In genomic region chr13:59991395-59991794, GRCh38 we compare ENCODE assay signal across 18 cellular contexts.
DNase-seq lines count a peak whose midpoint lies in the region; ATAC-seq, FAIRE-seq and TF ChIP-seq lines count a peak whose summit lies in the region.
"Had no signal": no experiment of that assay in that cellular context is flagged by ENCODE, and none has a peak within 500 bp of the region (broad histone marks: within the 10 kb centered on the region; RNA-seq: fewer than 3 reads in every experiment).

No MANE protein-coding gene starts in this region.

- H3K36me3 ChIP-seq in GM23338 (ENCODE audit: insufficient read depth) (no peaks in the 10 kb centered on the region), H1 (ENCODE audit: control insufficient read depth in 2 of 4, insufficient read depth in 4 of 4, low read length in 3 of 4) (peaks cover 0 to 2% (median 0%) of the 10 kb centered on the region in 4 experiments; a peak in 1 of 8 replicates)
- H3K36me3 ChIP-seq: BE2C had no signal

- H3K56ac ChIP-seq in H1 (replicated peaks; ENCODE audit: insufficient read length, low read depth, low read length), result no peak overlapping the region

- no peaks in the 10 kb centered on the region for H3K79me2 ChIP-seq in GM23338 (replicated peaks; ENCODE audit: insufficient read depth)
- H3K79me2 ChIP-seq in H1 (ENCODE audit: control insufficient read depth in 1 of 2, insufficient read depth in 2 of 2, low read length in 2 of 2), result no peaks in the 10 kb centered on the region

- peaks cover 20% of the 10 kb centered on the region; the same call in 1 of the 2 replicates for H3K4me1 ChIP-seq in GM23338 (ENCODE audit: insufficient read depth)
- no peaks in the 10 kb centered on the region for H3K4me1 ChIP-seq in H1 (replicated peaks in 1 of 4; ENCODE audit: control insufficient read depth in 3 of 4, insufficient read depth in 4 of 4, low read length in 3 of 4)
- H3K4me1 ChIP-seq: BE2C had no signal

- no peak for TF ChIP-seq RAD21 in H1 (IDR thresholded peaks at IDR 0.05 in 1 of 2, conservative IDR thresholded peaks at IDR 0.05 in 1 of 2; ENCODE audit: low read depth in 2 of 2, low read length in 2 of 2)

- H3K27me3 ChIP-seq in GM23338 (ENCODE audit: insufficient read depth) (no peaks in the 10 kb centered on the region), H1 (replicated peaks in 1 of 4; ENCODE audit: control insufficient read depth in 3 of 4, extremely low read depth in 1 of 4, insufficient read depth in 3 of 4, low read length in 3 of 4) (no peaks in the 10 kb centered on the region)
- H3K27me3 ChIP-seq: BE2C had no signal

- H3K27ac Mint-ChIP-seq in GM23338, result no peak overlapping the region; the same call in 1 of the 2 replicates
- H3K27ac Mint-ChIP-seq: CD4-positive, CD25-positive, alpha-beta regulatory T cell; CD8-positive, alpha-beta memory T cell had no signal

- no peaks in the 10 kb centered on the region for H3K23me2 ChIP-seq in H1 (ENCODE audit: low read depth, low read length)

- H2AK5ac ChIP-seq in H1 (ENCODE audit: low read depth, low read length), result no peak overlapping the region

- FAIRE-seq in H1 (lab: Jason Lieb, UNC), result peak; percentile 72
- FAIRE-seq: D721Med, H54 had no signal

- H3K27ac ChIP-seq in GM23338 (ENCODE audit: low read depth) (no peak overlapping the region; the same call in 1 of the 2 replicates), H1 (ENCODE audit: low read depth, low read length) (no peak overlapping the region)

- H3K27me3 Mint-ChIP-seq in GM23338 (ENCODE audit: insufficient read depth, low read depth, poor library complexity), result no peaks in the 10 kb centered on the region
- H3K27me3 Mint-ChIP-seq: CD4-positive, CD25-positive, alpha-beta regulatory T cell; CD8-positive, alpha-beta memory T cell had no signal

- no peak overlapping the region for H4K91ac ChIP-seq in H1 (replicated peaks; ENCODE audit: insufficient read length, low read length)

- H3K18ac ChIP-seq in H1 (ENCODE audit: extremely low read depth, low read length), result no peak overlapping the region

- TF ChIP-seq CTCF in GM23338 (conservative IDR thresholded peaks at IDR 0.05; ENCODE audit: low read depth in 2 of 2), result no peak
- no peak for TF ChIP-seq CTCF in H1 (IDR thresholded peaks at IDR 0.05; ENCODE audit: control extremely low read depth in 1 of 3, insufficient read depth in 1 of 3, low read depth in 1 of 3, low read length in 3 of 3)

- no peak overlapping the region for H2BK20ac ChIP-seq in H1 (ENCODE audit: low read length)

- H3K4me1 Mint-ChIP-seq in GM23338, result peaks cover 15% of the 10 kb centered on the region
- H3K4me1 Mint-ChIP-seq: CD4-positive, CD25-positive, alpha-beta regulatory T cell; CD8-positive, alpha-beta memory T cell had no signal

- H3K9me3 ChIP-seq in H1 (ENCODE audit: insufficient read depth in 2 of 2, low read depth in 1 of 2, low read length in 1 of 2), result no peaks in the 10 kb centered on the region
- H3K9me3 ChIP-seq: BE2C had no signal

- no peak for TF ChIP-seq EP300 in H1 (IDR thresholded peaks at IDR 0.05; ENCODE audit: borderline replicate concordance in 1 of 2, low read depth in 2 of 2, low read length in 2 of 2)

- WGBS in H1 (ENCODE audit: extremely low coverage in 1 of 2, insufficient coverage in 1 of 2, insufficient read length in 1 of 2, insufficient replicate concordance in 2 of 2, low coverage in 1 of 2, low lambda C conversion rate in 2 of 2, missing lambda C conversion rate in 1 of 2), 2 experiments, result 83% methylated on average over 2 of the region's 2 CpGs; no CpG with 5 or more reads in 1 of the 2 experiments

- H3K79me1 ChIP-seq in H1 (ENCODE audit: low read depth, low read length), result no peaks in the 10 kb centered on the region

- H3K23ac ChIP-seq in H1 (ENCODE audit: insufficient read length), result no peak overlapping the region

- no peak for TF ChIP-seq POLR2A in H1 (IDR thresholded peaks at IDR 0.05; ENCODE audit: control extremely low read depth in 1 of 2, low read depth in 2 of 2, low read length in 2 of 2)

- no peak overlapping the region for H2BK12ac ChIP-seq in H1 (ENCODE audit: low read depth, low read length)

- H3K4me3 ChIP-seq in GM23338 (no peak overlapping the region), H1 (ENCODE audit: extremely low read depth in 1 of 4, insufficient read depth in 2 of 4, low read depth in 3 of 4, low read length in 4 of 4) (no peak overlapping the region)

- no peak overlapping the region for H2BK120ac ChIP-seq in H1 (replicated peaks; ENCODE audit: low read depth, low read length)

- peaks cover 8% of the 10 kb centered on the region; the same call in 2 of the 3 replicates for H3K36me3 Mint-ChIP-seq in GM23338 (ENCODE audit: low read depth)
- H3K36me3 Mint-ChIP-seq: CD4-positive, CD25-positive, alpha-beta regulatory T cell; CD8-positive, alpha-beta memory T cell had no signal

- H3K9ac ChIP-seq in H1 (replicated peaks in 1 of 4; ENCODE audit: extremely low read depth in 1 of 4, low read depth in 3 of 4, low read length in 3 of 4), result no peak overlapping the region

- no peak overlapping the region for H3K14ac ChIP-seq in H1 (ENCODE audit: insufficient read length)

- H3K4me2 ChIP-seq in GM23338 (no peak overlapping the region), H1 (ENCODE audit: insufficient read depth in 1 of 2, low read depth in 2 of 2, low read length in 2 of 2) (no peak overlapping the region)

- peaks cover 4% of the 10 kb centered on the region; the same call in 2 of the 3 replicates for H3K9me3 Mint-ChIP-seq in GM23338

- no peak overlapping the region for H3K4ac ChIP-seq in H1 (replicated peaks; ENCODE audit: insufficient read length, low read depth, low read length)

- H3K9me2 ChIP-seq in GM23338 (ENCODE audit: insufficient read depth), result no peaks in the 10 kb centered on the region

- CTCF ChIA-PET in H1 (lab: Charles Lee; ENCODE audit: partially characterized antibody), result no interaction called here

- ATAC-seq in GM23338, result peak; percentile 67

- H3F3A ChIP-seq in GM23338 (replicated peaks; ENCODE audit: low read depth), result no peaks in the 10 kb centered on the region

- H2BK15ac ChIP-seq in H1 (ENCODE audit: low read length), result no peak overlapping the region

- DNase-seq in GM23338 (ENCODE audit: low spot score), result peak; percentile 26
- no peak for DNase-seq in H1 (ENCODE audit: low read depth in 1 of 2, low spot score in 2 of 2)
- DNase-seq in kidney tubule cell (ENCODE audit: low spot score), result peak; percentile 25
- DNase-seq in renal cortical epithelial cell (ENCODE audit: low read depth), result peak; percentile 7
- DNase-seq in NCI-H2196 treated with DMSO at 0.1 percent for 48 hours (lab: John Stamatoyannopoulos, UW; ENCODE audit: unreplicated experiment), result no peak
- no peak for DNase-seq in ecto neural progenitor cell (ENCODE audit: low spot score)
- DNase-seq in stimulated activated CD4-positive, alpha-beta T cell treated with anti-CD3 and anti-CD28 coated beads, Interleukin-4, amount 100 ng/mL, for 4 hours, result no peak
- DNase-seq: ACHN; BE2C; C1 segment of cervical spinal cord; CD4-positive, CD25-positive, alpha-beta regulatory T cell; CD8-positive, alpha-beta memory T cell; COR-L47; DMS79 treated with DMSO at 0.1 percent for 48 hours; GF-D8; HCEC 1CT had no signal

- H4K8ac ChIP-seq in H1 (ENCODE audit: extremely low read depth, insufficient read depth, low read length), result no peak overlapping the region

- H2BK5ac ChIP-seq in H1 (ENCODE audit: low read depth, low read length), result no peak overlapping the region

- POLR2A ChIA-PET in H1 (lab: Charles Lee; ENCODE audit: partially characterized antibody), result no interaction called here

- H2AFZ ChIP-seq in GM23338 (no peak overlapping the region), H1 (ENCODE audit: low read length) (no peak overlapping the region)

- H3K4me3 Mint-ChIP-seq in GM23338, result no peak overlapping the region
- H3K4me3 Mint-ChIP-seq: CD4-positive, CD25-positive, alpha-beta regulatory T cell; CD8-positive, alpha-beta memory T cell had no signal

- H4K5ac ChIP-seq in H1 (ENCODE audit: insufficient read length, low read depth, low read length), result no peak overlapping the region

- H4K20me1 ChIP-seq in GM23338 (replicated peaks; ENCODE audit: insufficient read depth), result no peaks in the 10 kb centered on the region
- H4K20me1 ChIP-seq in H1 (replicated peaks in 1 of 2; ENCODE audit: control insufficient read depth in 1 of 2, insufficient read depth in 2 of 2, low read length in 2 of 2), result peaks cover 0 to 1% of the 10 kb centered on the region in 2 experiments

TF ChIP-seq in GM23338, 12 proteins besides CTCF, POLR2A, EP300 and RAD21 (continues in another document):
- TF ChIP-seq ZNF331 (CRISPR knock-in tag; IDR thresholded peaks at IDR 0.05; ENCODE audit: low read depth), result no peak

TF ChIP-seq in H1, 55 proteins besides CTCF, POLR2A, EP300 and RAD21:
- TF ChIP-seq GABPA (IDR thresholded peaks at IDR 0.05; ENCODE audit: borderline replicate concordance, insufficient read depth, low read length), result no peak
- no peak for TF ChIP-seq SP2 (IDR thresholded peaks at IDR 0.05; ENCODE audit: low read length)
- no peak for TF ChIP-seq SUZ12 (IDR thresholded peaks at IDR 0.05; ENCODE audit: low read length)
- no peak for TF ChIP-seq RXRA (IDR thresholded peaks at IDR 0.05; ENCODE audit: insufficient read depth, low read depth, low read length)
- TF ChIP-seq SIN3A (conservative IDR thresholded peaks at IDR 0.05 in 1 of 2, IDR thresholded peaks at IDR 0.05 in 1 of 2; ENCODE audit: low read depth in 1 of 2, low read length in 2 of 2), result no peak
- TF ChIP-seq TAF7 (optimal IDR thresholded peaks at IDR 0.05; ENCODE audit: borderline replicate concordance, low read depth, low read length), result no peak
- no peak for TF ChIP-seq KDM4A (IDR thresholded peaks at IDR 0.05; ENCODE audit: low read depth, low read length, severe bottlenecking)

Comparison
In these comparisons a context has a peak if more than half of its experiments do, and no peak if none do; other contexts are left out.
1. DNase-seq: peak in GM23338 (single experiment), kidney tubule cell (single experiment) and renal cortical epithelial cell (single experiment); none in H1 (0 of 2), NCI-H2196 treated with DMSO at 0.1 percent for 48 hours (single experiment), ecto neural progenitor cell (single experiment) and stimulated activated CD4-positive, alpha-beta T cell treated with anti-CD3 and anti-CD28 coated beads, Interleukin-4, amount 100 ng/mL, for 4 hours (0 of 2).